Comparison of ENCODE assay signal across 30 cellular contexts in the genomic region with DNA sequence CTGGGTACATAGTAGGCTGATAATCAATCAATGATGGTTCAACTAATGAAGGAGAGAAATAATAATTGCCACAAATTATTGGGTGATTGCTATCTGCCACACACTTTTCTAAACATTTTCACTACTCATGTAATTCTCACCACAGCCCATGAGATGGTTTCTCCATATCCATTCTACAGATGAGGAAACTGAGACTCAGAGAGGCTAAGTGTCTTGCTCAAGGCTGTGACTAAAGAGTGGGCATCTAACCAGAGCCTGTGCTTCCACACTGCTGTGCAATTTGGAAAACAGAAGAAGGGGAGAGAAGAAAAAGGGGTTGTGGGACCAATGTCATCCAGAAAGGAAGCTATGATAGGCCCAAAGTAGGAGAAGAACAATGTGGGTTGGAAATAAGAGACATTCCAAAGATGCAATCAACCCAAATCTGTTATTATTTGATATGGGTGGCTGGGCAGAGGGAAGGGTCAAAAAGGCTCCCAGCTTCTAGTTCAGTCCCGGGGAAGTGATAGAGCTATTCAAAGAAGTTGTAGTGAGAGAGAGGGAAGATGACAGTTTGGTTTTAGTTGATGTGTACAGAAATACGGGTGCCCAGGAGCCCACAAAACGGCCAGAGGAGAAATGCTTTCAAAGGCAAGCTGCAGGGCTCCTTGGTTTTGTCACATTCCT. TPM values are rescaled to one million over a fixed set of nuclear protein-coding genes. Genes with fewer than 3 reads are reported as not detected.
"Had no signal": no experiment of that assay in that cellular context is flagged by ENCODE, and none has a peak within 500 bp of the region (broad histone marks: within the 10 kb centered on the region; RNA-seq: fewer than 3 reads in every experiment).

No MANE protein-coding gene starts in this region.

- H3K4me1 Mint-ChIP-seq: activated CD4-positive, alpha-beta memory T cell treated with anti-CD3 and anti-CD28 coated beads, Interleukin-2, amount 10 ng/mL, durations not matched to agents 7 days and 5 days; activated CD4-positive, alpha-beta T cell treated with anti-CD3 and anti-CD28 coated beads, Interleukin-2, amount 10 ng/mL, durations not matched to agents 24 days and 14 days; activated naive CD4-positive, alpha-beta T cell treated with anti-CD3 and anti-CD28 coated beads, Interleukin-2, amount 10 ng/mL, durations not matched to agents 7 days and 5 days; activated naive CD8-positive, alpha-beta T cell treated with anti-CD3 and anti-CD28 coated beads, Interleukin-2, amount 50 U/mL, for 24 hours; brain; naive thymus-derived CD8-positive, alpha-beta T cell had no signal

- H3K27ac Mint-ChIP-seq: activated CD4-positive, alpha-beta memory T cell treated with anti-CD3 and anti-CD28 coated beads, Interleukin-2, amount 10 ng/mL, durations not matched to agents 7 days and 5 days; activated CD4-positive, alpha-beta T cell treated with anti-CD3 and anti-CD28 coated beads, Interleukin-2, amount 10 ng/mL, durations not matched to agents 24 days and 14 days; activated naive CD4-positive, alpha-beta T cell treated with anti-CD3 and anti-CD28 coated beads, Interleukin-2, amount 10 ng/mL, durations not matched to agents 7 days and 5 days; activated naive CD8-positive, alpha-beta T cell treated with anti-CD3 and anti-CD28 coated beads, Interleukin-2, amount 50 U/mL, for 24 hours; brain; dendritic cell treated with granulocyte-macrophage colony-stimulating factor and Interleukin-4, amounts not matched to agents 40 ng/mL and 50 ng/mL, for 4 days; naive thymus-derived CD8-positive, alpha-beta T cell had no signal

- H3K27ac ChIP-seq: heart right ventricle, prostate gland, right atrium auricular region, upper lobe of left lung, VCaP had no signal

- H3K9me3 Mint-ChIP-seq: activated CD4-positive, alpha-beta memory T cell treated with anti-CD3 and anti-CD28 coated beads, Interleukin-2, amount 10 ng/mL, durations not matched to agents 7 days and 5 days; activated CD4-positive, alpha-beta T cell treated with anti-CD3 and anti-CD28 coated beads, Interleukin-2, amount 10 ng/mL, durations not matched to agents 24 days and 14 days; activated naive CD4-positive, alpha-beta T cell treated with anti-CD3 and anti-CD28 coated beads, Interleukin-2, amount 10 ng/mL, durations not matched to agents 7 days and 5 days; activated naive CD8-positive, alpha-beta T cell treated with anti-CD3 and anti-CD28 coated beads, Interleukin-2, amount 50 U/mL, for 24 hours; dendritic cell treated with granulocyte-macrophage colony-stimulating factor and Interleukin-4, amounts not matched to agents 40 ng/mL and 50 ng/mL, for 4 days; naive thymus-derived CD8-positive, alpha-beta T cell had no signal

- H3K27me3 ChIP-seq: right atrium auricular region, upper lobe of left lung had no signal

- DNase-seq: activated CD4-positive, alpha-beta memory T cell treated with anti-CD3 and anti-CD28 coated beads, Interleukin-2, amount 10 ng/mL, durations not matched to agents 7 days and 5 days; activated CD4-positive, alpha-beta T cell treated with anti-CD3 and anti-CD28 coated beads, Interleukin-2, amount 10 ng/mL, durations not matched to agents 24 days and 14 days; activated effector memory CD4-positive, alpha-beta T cell treated with anti-CD3 and anti-CD28 coated beads, Interleukin-2, amount 50 U/mL, for 16 hours; activated naive CD4-positive, alpha-beta T cell treated with anti-CD3 and anti-CD28 coated beads, Interleukin-2, amount 10 ng/mL, durations not matched to agents 7 days and 5 days; activated naive CD8-positive, alpha-beta T cell treated with anti-CD3 and anti-CD28 coated beads, Interleukin-2, amount 50 U/mL, for 24 hours; anterior cingulate cortex; effector CD4-positive, alpha-beta T cell; erythroblast; heart right ventricle; kidney; naive thymus-derived CD8-positive, alpha-beta T cell; stimulated activated CD4-positive, alpha-beta T cell treated with anti-CD3 and anti-CD28 coated beads, Interleukin-12 subunit alpha, Interleukin-12 subunit beta, amount 100 ng/mL, for 4 hours; stimulated activated CD4-positive, alpha-beta T cell treated with anti-CD3 and anti-CD28 coated beads, Interleukin-4, amount 100 ng/mL, for 4 hours; stimulated activated naive CD8-positive, alpha-beta T cell treated with anti-CD3 and anti-CD28 coated beads, Interleukin-15, Interleukin-2, amounts not matched to agents 100 U/mL and 50 U/mL, for 24 hours; T-helper 2 cell; upper lobe of left lung had no signal

- FAIRE-seq: endometrium, kidney had no signal

- H3K27me3 Mint-ChIP-seq: activated naive CD4-positive, alpha-beta T cell treated with anti-CD3 and anti-CD28 coated beads, Interleukin-2, amount 10 ng/mL, durations not matched to agents 7 days and 5 days; dendritic cell treated with granulocyte-macrophage colony-stimulating factor and Interleukin-4, amounts not matched to agents 40 ng/mL and 50 ng/mL, for 4 days had no signal

- H3K9me3 ChIP-seq: heart right ventricle, prostate gland, right atrium auricular region, upper lobe of left lung had no signal

- H3K36me3 Mint-ChIP-seq: activated naive CD4-positive, alpha-beta T cell treated with anti-CD3 and anti-CD28 coated beads, Interleukin-2, amount 10 ng/mL, durations not matched to agents 7 days and 5 days; brain; naive thymus-derived CD8-positive, alpha-beta T cell had no signal

- ATAC-seq: activated CD4-positive, CD25-positive, alpha-beta regulatory T cell treated with anti-CD3 and anti-CD28 coated beads, Interleukin-2, amount 50 U/mL, for 24 hours; activated naive CD8-positive, alpha-beta T cell treated with anti-CD3 and anti-CD28 coated beads, Interleukin-2, amount 50 U/mL, for 24 hours; heart right ventricle; naive thymus-derived CD8-positive, alpha-beta T cell; stimulated activated naive CD8-positive, alpha-beta T cell treated with anti-CD3 and anti-CD28 coated beads, Interleukin-15, Interleukin-2, amounts not matched to agents 100 U/mL and 50 U/mL, for 24 hours had no signal

- H3K36me3 ChIP-seq: heart right ventricle, prostate gland, right atrium auricular region, upper lobe of left lung had no signal

- H3K4me3 ChIP-seq: heart right ventricle, lung, prostate gland, right atrium auricular region, upper lobe of left lung had no signal

- H3K4me3 Mint-ChIP-seq: activated CD4-positive, alpha-beta memory T cell treated with anti-CD3 and anti-CD28 coated beads, Interleukin-2, amount 10 ng/mL, durations not matched to agents 7 days and 5 days; activated CD4-positive, alpha-beta T cell treated with anti-CD3 and anti-CD28 coated beads, Interleukin-2, amount 10 ng/mL, durations not matched to agents 24 days and 14 days; activated naive CD4-positive, alpha-beta T cell treated with anti-CD3 and anti-CD28 coated beads, Interleukin-2, amount 10 ng/mL, durations not matched to agents 7 days and 5 days; activated naive CD8-positive, alpha-beta T cell treated with anti-CD3 and anti-CD28 coated beads, Interleukin-2, amount 50 U/mL, for 24 hours; brain; dendritic cell treated with granulocyte-macrophage colony-stimulating factor and Interleukin-4, amounts not matched to agents 40 ng/mL and 50 ng/mL, for 4 days; naive thymus-derived CD8-positive, alpha-beta T cell had no signal

- H3K4me1 ChIP-seq: heart right ventricle, prostate gland, right atrium auricular region, upper lobe of left lung had no signal

RNA-seq across cellular contexts. Expression of gene NR1H4, which starts 0.5 kb away (rescaled TPM):
- total RNA-seq: activated CD4-positive, alpha-beta memory T cell treated with anti-CD3 and anti-CD28 coated beads, Interleukin-2, amount 10 ng/mL, durations not matched to agents 7 days and 5 days; activated CD4-positive, alpha-beta T cell treated with anti-CD3 and anti-CD28 coated beads, Interleukin-2, amount 10 ng/mL, durations not matched to agents 24 days and 14 days; cardiac septum; chondrocyte; fibroblast of lung; naive thymus-derived CD8-positive, alpha-beta T cell; osteocyte; prostate gland; right atrium auricular region; skeletal muscle tissue; subcutaneous adipose tissue had no signal
- polyA plus RNA-seq: fibroblast of lung; heart right ventricle; naive thymus-derived CD8-positive, alpha-beta T cell had no signal
